Comparison of ENCODE assay signal across 12 cellular contexts in genomic region chr21:43340491-43341348, GRCh38.
A peak's percentile ranks its signal among the peaks of the same experiment; 100 is the strongest.
DNase-seq lines count a peak whose midpoint lies in the region; ATAC-seq and TF ChIP-seq lines count a peak whose summit lies in the region.
"Had no signal": no experiment of that assay in that cellular context is flagged by ENCODE, and none has a peak within 500 bp of the region (broad histone marks: within the 10 kb centered on the region; RNA-seq: fewer than 3 reads in every experiment).

No MANE protein-coding gene starts in this region.

- H3K4me3 ChIP-seq in fibroblast of lung (replicated peaks in 1 of 4; ENCODE audit: control extremely low read depth in 1 of 4, insufficient read depth in 1 of 4, low read depth in 3 of 4, low read length in 4 of 4) (no peak overlapping the region), retinal pigment epithelial cell (ENCODE audit: low read length) (no peak overlapping the region), aorta (ENCODE audit: low read length in 2 of 2) (no peak overlapping the region), suprapubic skin (no peak overlapping the region)

- TF ChIP-seq POLR2A in suprapubic skin (IDR thresholded peaks at IDR 0.05): no peak

- H3K36me3 ChIP-seq in fibroblast of lung (ENCODE audit: control insufficient read depth, insufficient read depth, low read length) (no peaks in the 10 kb centered on the region), aorta (ENCODE audit: control insufficient read depth in 1 of 2, insufficient read depth in 2 of 2, low read length in 1 of 2) (no peaks in the 10 kb centered on the region), suprapubic skin (no peaks in the 10 kb centered on the region)

- no peak for TF ChIP-seq EP300 in suprapubic skin (IDR thresholded peaks at IDR 0.05)

- no peaks in the 10 kb centered on the region for H4K20me1 ChIP-seq in fibroblast of lung (ENCODE audit: control insufficient read depth, extremely low read depth, insufficient read depth, low read length)

- ATAC-seq in aorta (ENCODE audit: low FRiP score) (no peak), GM21737 (IDR thresholded peaks at IDR 0.05; ENCODE audit: unreplicated experiment) (no peak)

- intact Hi-C loops in aorta (cut with DNase I): no loop called here

- no peaks in the 10 kb centered on the region for H3K27me3 ChIP-seq in fibroblast of lung (ENCODE audit: control insufficient read depth, insufficient read depth, low read length)
- no peaks in the 10 kb centered on the region for H3K27me3 ChIP-seq in aorta (ENCODE audit: control insufficient read depth in 1 of 2, insufficient read depth in 2 of 2, low read length in 1 of 2)
- H3K27me3 ChIP-seq in suprapubic skin: peaks cover 6% of the 10 kb centered on the region

- H3K9ac ChIP-seq in fibroblast of lung (ENCODE audit: insufficient read depth, low read length): peak overlapping the region; percentile 30

- H3K4me1 ChIP-seq in fibroblast of lung (ENCODE audit: control insufficient read depth, extremely low read depth, insufficient read depth, low read length) (peaks cover 6% of the 10 kb centered on the region), aorta (ENCODE audit: control insufficient read depth in 1 of 2, insufficient read depth in 2 of 2, low read length in 2 of 2) (no peaks in the 10 kb centered on the region), suprapubic skin (peaks cover 40% of the 10 kb centered on the region)

- H3K27ac ChIP-seq in fibroblast of lung (ENCODE audit: insufficient read depth, low read length): peak overlapping the region; percentile 54
- no peak overlapping the region for H3K27ac ChIP-seq in aorta (ENCODE audit: low read depth in 1 of 2, low read length in 2 of 2)
- no peak overlapping the region for H3K27ac ChIP-seq in suprapubic skin

- TF ChIP-seq CTCF in fibroblast of lung (conservative IDR thresholded peaks at IDR 0.05 in 1 of 2, IDR thresholded peaks at IDR 0.05 in 1 of 2; ENCODE audit: low read depth in 1 of 2, low read length in 2 of 2) (no peak), retinal pigment epithelial cell (conservative IDR thresholded peaks at IDR 0.05; ENCODE audit: low read depth, low read length) (no peak), suprapubic skin (IDR thresholded peaks at IDR 0.05) (no peak)

- peak; percentile 88 for DNase-seq in GM03348 (ENCODE audit: low spot score)
- DNase-seq in RKO (ENCODE audit: low spot score): peak; percentile 61
- DNase-seq in fibroblast of lung (ENCODE audit: low read depth in 2 of 2): peak; percentile 85 to 90
- DNase-seq in retinal pigment epithelial cell (ENCODE audit: low read depth): peak; percentile 89
- no peak for DNase-seq in NOMO-1 (lab: John Stamatoyannopoulos, UW; ENCODE audit: unreplicated experiment in 2 of 2)
- no peak for DNase-seq in aorta
- no peak for DNase-seq in suprapubic skin (ENCODE audit: low spot score in 2 of 2)
- DNase-seq: activated T-cell treated with anti-CD3 and anti-CD28 coated beads, Interleukin-2, amount 50 U/mL, for 24 hours; effector CD8-positive, alpha-beta T cell; NCI-H146; stimulated activated CD4-positive, alpha-beta T cell treated with anti-CD3 and anti-CD28 coated beads, Interleukin-15, amount 100 ng/mL, for 24 hours had no signal

- no peaks in the 10 kb centered on the region for H3K79me2 ChIP-seq in fibroblast of lung (ENCODE audit: control insufficient read depth, insufficient read depth, low read length)

- H2AFZ ChIP-seq in fibroblast of lung (ENCODE audit: low read length): no peak overlapping the region

- 74 to 78% methylated on average over 29 of the region's 29 CpGs for WGBS in aorta, 2 donors
- 72% methylated on average over 15 of the region's 29 CpGs for WGBS in suprapubic skin

- no peak overlapping the region for H3K4me2 ChIP-seq in fibroblast of lung (ENCODE audit: extremely low read depth, insufficient read depth, low read length)

- H3K9me3 ChIP-seq in fibroblast of lung (ENCODE audit: control insufficient read depth, insufficient read depth, low read depth, low read length): no peaks in the 10 kb centered on the region
- H3K9me3 ChIP-seq in aorta (ENCODE audit: control insufficient read depth, low read length): no peaks in the 10 kb centered on the region
- H3K9me3 ChIP-seq in suprapubic skin: no peaks in the 10 kb centered on the region

Comparison
In these comparisons a context has a peak if more than half of its experiments do, and no peak if none do; other contexts are left out.
1. DNase-seq: peak in GM03348 (single experiment), RKO (single experiment), fibroblast of lung (2 of 2) and retinal pigment epithelial cell (single experiment); none in NOMO-1 (0 of 2), aorta (0 of 2) and suprapubic skin (0 of 2).